Comparison of ENCODE assay signal across 2 cellular contexts in genomic region chr17:71398706-71399620, GRCh38.
A peak's percentile ranks its signal among the peaks of the same experiment; 100 is the strongest.
TF ChIP-seq lines count a peak whose summit lies in the region.

No MANE protein-coding gene starts in this region.

TF ChIP-seq in HEK293T, 16 proteins besides CTCF, POLR2A, EP300 and RAD21 (continued from another document):
- peak; percentile 97 for TF ChIP-seq PKNOX1 (IDR thresholded peaks at IDR 0.05)
- no peak for TF ChIP-seq SP1 (IDR thresholded peaks at IDR 0.05)
- TF ChIP-seq TARDBP (IDR thresholded peaks at IDR 0.05) = no peak
- no peak for TF ChIP-seq HDGF (IDR thresholded peaks at IDR 0.05; ENCODE audit: borderline replicate concordance)
- TF ChIP-seq SUZ12 (IDR thresholded peaks at IDR 0.05) = no peak
- TF ChIP-seq ARNT (IDR thresholded peaks at IDR 0.05) = peak; percentile 99
- TF ChIP-seq FOXM1 (IDR thresholded peaks at IDR 0.05; ENCODE audit: borderline replicate concordance) = no peak
- TF ChIP-seq BHLHE40 (IDR thresholded peaks at IDR 0.05; ENCODE audit: borderline replicate concordance) = no peak

TF ChIP-seq in GM12878, 131 proteins besides CTCF, POLR2A, EP300 and RAD21 (continued from another document):
- TF ChIP-seq ZBTB33 (IDR thresholded peaks at IDR 0.05) = no peak
- TF ChIP-seq ESRRA (IDR thresholded peaks at IDR 0.05; ENCODE audit: low read length) = no peak
- no peak for TF ChIP-seq RAD51 (IDR thresholded peaks at IDR 0.05)
- TF ChIP-seq ZBTB4 (CRISPR knock-in tag; IDR thresholded peaks at IDR 0.05) = no peak
- TF ChIP-seq ZSCAN29 (IDR thresholded peaks at IDR 0.05) = no peak
- no peak for TF ChIP-seq BACH1 (IDR thresholded peaks at IDR 0.05; ENCODE audit: borderline replicate concordance)
- TF ChIP-seq RFX5 (IDR thresholded peaks at IDR 0.05; ENCODE audit: low read depth, low read length) = no peak
- TF ChIP-seq BCLAF1 (IDR thresholded peaks at IDR 0.05) = no peak
- TF ChIP-seq E4F1 (IDR thresholded peaks at IDR 0.05; ENCODE audit: borderline replicate concordance, partially characterized antibody) = no peak
- no peak for TF ChIP-seq MLLT1 (IDR thresholded peaks at IDR 0.05)
- no peak for TF ChIP-seq USF2 (IDR thresholded peaks at IDR 0.05; ENCODE audit: borderline replicate concordance, low read depth, low read length)
- no peak for TF ChIP-seq FOXK2 (IDR thresholded peaks at IDR 0.05)
- TF ChIP-seq IKZF2 (IDR thresholded peaks at IDR 0.05) = no peak
TF ChIP-seq in GM12878: peak in this region for 0.
